Comparison of ENCODE assay signal across 34 cellular contexts in the genomic region with DNA sequence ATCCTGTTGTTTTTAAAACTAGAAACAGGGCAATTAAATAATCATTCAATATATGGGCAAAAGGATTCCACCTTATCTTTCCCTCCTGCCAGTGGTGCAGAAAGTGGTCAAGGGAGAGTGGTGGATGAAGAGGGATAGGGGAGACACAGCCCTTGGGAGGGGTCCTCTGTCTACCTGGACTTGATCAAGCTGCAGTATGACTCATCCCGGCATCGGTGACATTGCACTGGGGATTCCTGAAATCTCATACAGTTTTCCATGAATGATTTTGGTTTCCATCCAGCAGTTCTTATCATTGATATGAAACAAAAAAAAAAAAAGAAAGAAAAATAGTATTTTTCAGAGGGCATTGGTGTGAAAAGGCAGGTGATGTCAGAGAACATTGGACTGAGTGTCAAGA.
"Had no signal": no experiment of that assay in that cellular context is flagged by ENCODE, and none has a peak within 500 bp of the region (broad histone marks: within the 10 kb centered on the region; RNA-seq: fewer than 3 reads in every experiment).

No MANE protein-coding gene starts in this region.

- H3K4me1 ChIP-seq: uterus had no signal

- H3K36me3 Mint-ChIP-seq: mesothelial cell of epicardium, naive B cell had no signal

- H3K27ac Mint-ChIP-seq: endodermal cell, immature natural killer cell, naive B cell, type B pancreatic cell had no signal

- H3K27me3 Mint-ChIP-seq: type B pancreatic cell had no signal

- H3K4me3 ChIP-seq: coronary artery, heart left ventricle, pancreas, prostate gland, skin epidermis, testis, uterus had no signal

- DNase-seq: activated CD4-positive, alpha-beta T cell treated with anti-CD3 and anti-CD28 coated beads for 48 hours; activated CD8-positive, alpha-beta memory T cell treated with anti-CD3 and anti-CD28 coated beads for 24 hours; activated CD8-positive, alpha-beta memory T cell treated with anti-CD3 and anti-CD28 coated beads, Interleukin-2, amount 50 U/mL, for 4 hours; activated gamma-delta T cell treated with Interleukin-2 at 50 U/mL for 16 hours; activated T-cell treated with anti-CD3 and anti-CD28 coated beads, Interleukin-2, amount 50 U/mL, for 1 hour; amniotic stem cell; brain microvascular endothelial cell; endodermal cell; foreskin fibroblast; heart left ventricle; hypothalamus; immature natural killer cell; naive B cell; nucleus accumbens; pancreas; retina; stimulated activated CD4-positive, alpha-beta T cell treated with anti-CD3 and anti-CD28 coated beads, Interleukin-12 subunit alpha, Interleukin-12 subunit beta, amount 100 ng/mL, for 4 hours; stimulated activated CD4-positive, alpha-beta T cell treated with anti-CD3 and anti-CD28 coated beads, Interleukin-4, amount 100 ng/mL, for 1 hour; stimulated activated naive CD8-positive, alpha-beta T cell treated with anti-CD3 and anti-CD28 coated beads, Interleukin-15, Interleukin-2, amounts not matched to agents 100 U/mL and 50 U/mL, for 24 hours; T-helper 9 cell; testis; uterus had no signal

- H3K27ac ChIP-seq: brain microvascular endothelial cell, coronary artery, pancreas, prostate gland, testis, uterus, VCaP had no signal

- ATAC-seq: activated CD4-positive, CD25-positive, alpha-beta regulatory T cell treated with anti-CD3 and anti-CD28 coated beads, Interleukin-2, amount 50 U/mL, for 24 hours; esophagus mucosa; heart left ventricle; sciatic nerve; stimulated activated naive CD8-positive, alpha-beta T cell treated with anti-CD3 and anti-CD28 coated beads, Interleukin-15, Interleukin-2, amounts not matched to agents 100 U/mL and 50 U/mL, for 24 hours had no signal

- FAIRE-seq: astrocyte, pancreas, TTC549 had no signal

- H3K9me3 ChIP-seq: heart left ventricle, pancreas, prostate gland, testis, uterus had no signal

- H3K36me3 ChIP-seq: brain microvascular endothelial cell, heart left ventricle, pancreas, prostate gland, uterus had no signal

- H3K9me3 Mint-ChIP-seq: endodermal cell, immature natural killer cell, naive B cell, type B pancreatic cell had no signal

- H3K4me3 Mint-ChIP-seq: endodermal cell, immature natural killer cell, mesothelial cell of epicardium, naive B cell, neural crest cell, type B pancreatic cell had no signal

- H3K27me3 ChIP-seq: brain microvascular endothelial cell, heart left ventricle, pancreas, testis, uterus had no signal
